Comparison of ENCODE assay signal across 27 cellular contexts in the genomic region with DNA sequence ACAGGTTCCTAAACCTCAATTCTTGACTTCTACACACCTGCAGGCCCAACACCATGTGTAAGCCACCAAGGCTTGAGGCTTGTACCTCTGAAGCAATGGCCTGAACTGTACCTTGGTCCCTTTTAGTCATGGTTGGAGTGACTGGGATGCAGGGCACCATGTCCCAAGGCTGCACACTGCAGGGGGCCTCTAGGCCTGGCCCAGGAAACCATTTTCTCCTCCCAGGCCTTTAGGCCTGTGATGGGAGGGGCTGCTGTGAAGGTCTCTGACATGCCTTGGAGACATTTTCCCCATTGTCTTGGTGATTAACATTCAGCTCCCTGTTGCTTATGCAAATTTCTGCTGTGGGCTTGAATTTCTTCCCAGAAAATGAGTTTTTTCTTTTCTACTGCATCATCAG.
"Had no signal": no experiment of that assay in that cellular context is flagged by ENCODE, and none has a peak within 500 bp of the region (broad histone marks: within the 10 kb centered on the region; RNA-seq: fewer than 3 reads in every experiment).

No MANE protein-coding gene starts in this region.

- H3K4me1 Mint-ChIP-seq: naive thymus-derived CD4-positive, alpha-beta T cell; natural killer cell had no signal

- H3K4me3 ChIP-seq: coronary artery, dorsolateral prefrontal cortex, esophagus squamous epithelium, gastrocnemius medialis, heart right ventricle, left lung, lower lobe of right lung had no signal

- H3K27ac ChIP-seq: coronary artery, dorsolateral prefrontal cortex, epithelial cell of prostate, esophagus squamous epithelium, gastrocnemius medialis, heart right ventricle, left lung, lower lobe of right lung had no signal

- H3K36me3 Mint-ChIP-seq: naive thymus-derived CD4-positive, alpha-beta T cell; natural killer cell had no signal

- H3K4me3 Mint-ChIP-seq: naive thymus-derived CD4-positive, alpha-beta T cell; natural killer cell had no signal

- ATAC-seq: esophagus mucosa; gastrocnemius medialis; heart right ventricle; left cardiac atrium; left lung; left ventricle myocardium superior; lower lobe of right lung; naive thymus-derived CD4-positive, alpha-beta T cell; natural killer cell had no signal

- H3K27me3 ChIP-seq: esophagus squamous epithelium, gastrocnemius medialis, left lung had no signal

- H3K36me3 ChIP-seq: esophagus squamous epithelium, gastrocnemius medialis, heart right ventricle, left lung, lower lobe of right lung had no signal

- H3K27ac Mint-ChIP-seq: natural killer cell had no signal

- H3K9me3 ChIP-seq: esophagus squamous epithelium, gastrocnemius medialis, heart right ventricle, left lung, lower lobe of right lung had no signal

- H3K4me1 ChIP-seq: esophagus squamous epithelium, left lung, lower lobe of right lung had no signal

- H3K9me3 Mint-ChIP-seq: natural killer cell had no signal

- FAIRE-seq: endometrium, islet of Langerhans, keratinocyte had no signal

- DNase-seq: dermis blood vessel endothelial cell; dorsolateral prefrontal cortex; effector CD4-positive, alpha-beta T cell; effector memory CD4-positive, alpha-beta T cell; erythroblast; esophagus squamous epithelium; foreskin fibroblast; foreskin melanocyte; gastrocnemius medialis; glutamatergic neuron; head of caudate nucleus; heart right ventricle; hippocampal formation; left cardiac atrium; left lung; left ventricle myocardium superior; lower lobe of right lung; mesenchymal stem cell; midbrain; naive thymus-derived CD4-positive, alpha-beta T cell; natural killer cell had no signal
